ENCODE assay signal across 8 cellular contexts in the genomic region with DNA sequence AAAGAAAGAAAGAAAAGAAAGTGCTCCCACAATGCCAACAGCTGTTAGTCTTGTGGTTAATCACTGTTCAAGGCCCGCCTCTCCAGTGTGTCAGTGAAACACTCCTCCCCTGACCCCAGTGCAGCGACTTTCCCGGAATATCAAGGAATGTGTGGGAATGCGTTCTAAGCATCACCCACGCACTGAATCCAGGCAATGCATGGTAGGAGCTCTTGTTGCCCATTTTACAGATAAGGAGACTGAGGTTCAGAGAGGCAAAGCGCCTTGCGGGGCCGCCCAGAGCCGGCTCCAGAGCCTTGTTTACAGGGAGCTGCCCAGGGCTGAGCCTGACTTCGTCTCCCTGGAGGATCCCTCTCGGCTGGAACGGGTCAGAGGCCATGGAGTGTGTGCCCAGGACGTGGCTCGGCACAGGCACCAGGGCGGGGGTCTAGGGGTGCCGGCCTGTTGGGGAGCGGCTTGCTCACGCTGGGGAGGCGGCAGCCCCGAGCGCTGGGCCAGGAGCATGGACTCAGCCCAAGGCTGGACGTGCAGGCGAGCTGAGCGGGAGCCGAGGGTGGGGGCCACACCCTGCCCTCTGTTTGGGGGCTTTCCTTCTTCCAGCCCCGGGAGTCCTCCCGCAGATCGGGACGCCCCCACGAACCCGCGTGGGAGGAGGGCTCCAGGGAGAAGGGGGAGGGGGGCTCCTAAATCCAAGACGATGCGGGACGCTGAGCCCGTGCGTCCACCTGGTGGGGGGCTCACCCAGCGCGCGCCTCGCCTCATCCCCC. TPM values are rescaled to one million over a fixed set of nuclear protein-coding genes. Genes with fewer than 3 reads are reported as not detected.
DNase-seq lines count a peak whose midpoint lies in the region; ATAC-seq, FAIRE-seq and TF ChIP-seq lines count a peak whose summit lies in the region.

No MANE protein-coding gene starts in this region.

- peak overlapping the region; percentile 77 for H3K14ac ChIP-seq in trophoblast cell (ENCODE audit: low read length)

- H3K9ac ChIP-seq in trophoblast cell (ENCODE audit: low read length): peak overlapping the region; percentile 70

- no peaks in the 10 kb centered on the region for H3K9me3 Mint-ChIP-seq in activated naive CD4-positive, alpha-beta T cell treated with anti-CD3 and anti-CD28 coated beads, Interleukin-2, amount 50 U/mL, for 24 hours
- H3K9me3 Mint-ChIP-seq in glutamatergic neuron (ENCODE audit: unreplicated experiment): peaks cover 5% of the 10 kb centered on the region

- peaks cover 10 to 24% of the 10 kb centered on the region in 2 experiments for H3K4me1 ChIP-seq in trophoblast cell (ENCODE audit: control insufficient read depth in 1 of 2, insufficient read depth in 2 of 2, low read length in 2 of 2)

- peak overlapping the region; percentile 95 for H3K27ac Mint-ChIP-seq in activated naive CD4-positive, alpha-beta T cell treated with anti-CD3 and anti-CD28 coated beads, Interleukin-2, amount 50 U/mL, for 24 hours
- peak overlapping the region; percentile 38 for H3K27ac Mint-ChIP-seq in glutamatergic neuron (ENCODE audit: unreplicated experiment)

- FAIRE-seq in HTR-8/SVneo (lab: Jason Lieb, UNC): no peak

- H3K18ac ChIP-seq in trophoblast cell (ENCODE audit: low read length): peak overlapping the region; percentile 48

- peaks cover 11% of the 10 kb centered on the region for H3K79me1 ChIP-seq in trophoblast cell (ENCODE audit: low read length)

- no peak for ATAC-seq in HG03095 (IDR thresholded peaks at IDR 0.05; ENCODE audit: unreplicated experiment)

- peak overlapping the region; percentile 44 for H2AK5ac ChIP-seq in trophoblast cell (ENCODE audit: low read length)

- H3K4ac ChIP-seq in trophoblast cell (ENCODE audit: low read depth, low read length): peak overlapping the region; percentile 31

- DNase-seq in HTR-8/SVneo (ENCODE audit: insufficient read length, low spot score) (peak; percentile 30), glutamatergic neuron (no peak), trophoblast cell (peak; percentile 41 to 53), Kasumi-1 (lab: John Stamatoyannopoulos, UW) (no peak), T-helper 9 cell (no peak)

- no peak for TF ChIP-seq CTCF in glutamatergic neuron (IDR thresholded peaks at IDR 0.05; ENCODE audit: partially characterized antibody, unreplicated experiment)

- H3K4me2 ChIP-seq in trophoblast cell (ENCODE audit: low read length): peak overlapping the region; percentile 97

- H3K4me3 ChIP-seq in GM08714 (ENCODE audit: low read length) (peak overlapping the region; percentile 85; the same call in 1 of the 2 replicates), trophoblast cell (ENCODE audit: low read depth, low read length) (peak overlapping the region; percentile 81)

- peak overlapping the region; percentile 75 for H4K91ac ChIP-seq in trophoblast cell (ENCODE audit: low read depth, low read length)

- peak overlapping the region; percentile 70 for H2BK12ac ChIP-seq in trophoblast cell (ENCODE audit: low read length)

- H3K27me3 Mint-ChIP-seq in activated naive CD4-positive, alpha-beta T cell treated with anti-CD3 and anti-CD28 coated beads, Interleukin-2, amount 50 U/mL, for 24 hours: no peaks in the 10 kb centered on the region
- H3K27me3 Mint-ChIP-seq in glutamatergic neuron (ENCODE audit: unreplicated experiment): peaks cover 3% of the 10 kb centered on the region

- WGBS in trophoblast cell (ENCODE audit: extremely low coverage, insufficient coverage, insufficient read length): no CpG with 5 or more reads among the region's 41 CpGs

- peaks cover 15% of the 10 kb centered on the region for H3K9me3 ChIP-seq in trophoblast cell (ENCODE audit: insufficient read depth, low read depth, low read length)

- H3K4me1 Mint-ChIP-seq in activated naive CD4-positive, alpha-beta T cell treated with anti-CD3 and anti-CD28 coated beads, Interleukin-2, amount 50 U/mL, for 24 hours: peaks cover 41% of the 10 kb centered on the region
- H3K4me1 Mint-ChIP-seq in glutamatergic neuron (ENCODE audit: low read depth, unreplicated experiment): peaks cover 1% of the 10 kb centered on the region

- H2AFZ ChIP-seq in trophoblast cell (ENCODE audit: insufficient read depth, low read length, poor library complexity): peak overlapping the region; percentile 73

- peak overlapping the region; percentile 89 for H3K4me3 Mint-ChIP-seq in activated naive CD4-positive, alpha-beta T cell treated with anti-CD3 and anti-CD28 coated beads, Interleukin-2, amount 50 U/mL, for 24 hours
- H3K4me3 Mint-ChIP-seq in glutamatergic neuron (ENCODE audit: unreplicated experiment): peak overlapping the region; percentile 85

- peak overlapping the region; percentile 84 for H4K8ac ChIP-seq in trophoblast cell (ENCODE audit: low read depth, low read length)

- H3K36me3 ChIP-seq in trophoblast cell (ENCODE audit: control insufficient read depth in 1 of 2, insufficient read depth in 2 of 2, low read length in 2 of 2): peaks cover 23 to 29% of the 10 kb centered on the region in 2 experiments

- H3K36me3 Mint-ChIP-seq in activated naive CD4-positive, alpha-beta T cell treated with anti-CD3 and anti-CD28 coated beads, Interleukin-2, amount 50 U/mL, for 24 hours: peaks cover 21% of the 10 kb centered on the region
- peaks cover 8% of the 10 kb centered on the region for H3K36me3 Mint-ChIP-seq in glutamatergic neuron (ENCODE audit: unreplicated experiment)

- peak overlapping the region; percentile 68 for H2BK120ac ChIP-seq in trophoblast cell (ENCODE audit: insufficient read depth, low read length, poor library complexity)

- no peaks in the 10 kb centered on the region for H3K27me3 ChIP-seq in trophoblast cell (ENCODE audit: insufficient read depth, low read length)

- no peak overlapping the region for H3K23ac ChIP-seq in trophoblast cell (ENCODE audit: low read length)

- peak overlapping the region; percentile 23 for H2BK5ac ChIP-seq in trophoblast cell (ENCODE audit: low read depth, low read length, poor library complexity)

- H4K12ac ChIP-seq in trophoblast cell (ENCODE audit: low read depth, low read length): peak overlapping the region; percentile 74

- H3K27ac ChIP-seq in trophoblast cell (ENCODE audit: low read depth, low read length): no peak overlapping the region

- peaks cover 4% of the 10 kb centered on the region for H3K79me2 ChIP-seq in trophoblast cell (ENCODE audit: control insufficient read depth, insufficient read depth, low read length, poor library complexity)

RNA-seq across cellular contexts. Expression of a gene that starts 0.8 kb away (rescaled TPM):
- 26.1 TPM for total RNA-seq in glutamatergic neuron (ENCODE audit: unreplicated experiment)
- 9.1 and 10.5 TPM in 2 replicates for polyA plus RNA-seq in trophoblast cell (2013)

RNA-seq across cellular contexts. Expression of a gene that starts 18.2 kb away (rescaled TPM):
- total RNA-seq in glutamatergic neuron (ENCODE audit: unreplicated experiment): 15.8 TPM
- 5.3 and 5.4 TPM in 2 replicates for polyA plus RNA-seq in trophoblast cell (2013)

RNA-seq across cellular contexts. Expression of a gene that starts 21.1 kb away (rescaled TPM):
- total RNA-seq in glutamatergic neuron (ENCODE audit: unreplicated experiment): 121 TPM
- polyA plus RNA-seq in trophoblast cell (2013): 33.2 and 34.2 TPM in 2 replicates

RNA-seq across cellular contexts. Expression of a gene that starts 32.0 kb away (rescaled TPM):
- total RNA-seq in glutamatergic neuron (ENCODE audit: unreplicated experiment): 11.9 TPM
- polyA plus RNA-seq in trophoblast cell (2013): 2.9 and 3.3 TPM in 2 replicates

RNA-seq across cellular contexts. Expression of a gene that starts 39.0 kb away (rescaled TPM):
- 35.3 TPM for total RNA-seq in glutamatergic neuron (ENCODE audit: unreplicated experiment)
- polyA plus RNA-seq in trophoblast cell (2013): 27.7 and 31.0 TPM in 2 replicates

Comparison
In these comparisons a context has a peak if more than half of its experiments do, and no peak if none do; other contexts are left out.
1. DNase-seq: peak in HTR-8/SVneo (single experiment) and trophoblast cell (2 of 2); none in glutamatergic neuron (single experiment), Kasumi-1 (0 of 2) and T-helper 9 cell (single experiment).